ENCODE assay signal across 9 cellular contexts in the genomic region with DNA sequence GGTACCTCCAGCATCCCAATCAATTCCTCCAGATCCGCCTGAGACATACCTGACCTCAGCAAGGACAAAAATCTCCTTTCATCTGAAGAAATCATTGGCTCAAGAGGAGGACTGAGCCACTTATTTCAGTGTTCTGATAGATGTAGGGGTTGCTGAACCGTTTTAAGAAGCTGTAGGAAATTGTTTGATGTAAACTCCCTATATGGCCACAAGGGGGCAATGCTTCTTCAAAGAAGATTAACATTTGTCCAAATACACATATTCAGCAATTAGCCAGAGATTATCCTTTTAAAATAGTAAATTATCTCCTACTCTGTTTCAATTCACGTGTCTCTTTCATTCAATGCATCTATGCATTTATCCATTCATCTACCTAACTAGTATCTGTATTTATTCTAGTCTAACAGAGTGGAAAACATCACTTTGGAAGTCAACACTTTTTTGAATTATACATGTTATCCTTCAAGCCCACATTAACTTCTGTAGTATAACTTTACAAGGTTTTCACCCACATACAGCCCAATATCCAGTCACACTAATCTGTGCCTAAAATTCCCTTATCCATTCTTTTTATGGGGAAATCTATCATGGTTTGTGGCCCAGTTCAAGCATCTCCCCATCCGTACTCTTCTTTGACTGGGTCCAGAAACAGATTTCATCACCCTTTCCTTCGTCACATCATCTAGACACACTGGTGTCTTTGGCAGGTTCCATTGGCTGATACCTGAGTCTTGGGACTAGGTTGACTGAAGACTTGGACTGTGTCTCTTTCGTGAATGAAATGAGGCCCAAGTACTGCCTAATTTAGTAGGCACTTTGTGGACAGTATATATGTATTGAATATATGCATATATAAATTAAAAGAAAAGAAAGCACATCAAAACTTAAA.
DNase-seq lines count a peak whose midpoint lies in the region; ATAC-seq and TF ChIP-seq lines count a peak whose summit lies in the region.
"Had no signal": no experiment of that assay in that cellular context is flagged by ENCODE, and none has a peak within 500 bp of the region (broad histone marks: within the 10 kb centered on the region; RNA-seq: fewer than 3 reads in every experiment).

No MANE protein-coding gene starts in this region.

- TF ChIP-seq CTCF in AG09319 (IDR thresholded peaks at IDR 0.05; ENCODE audit: low read depth, low read length) (peak; percentile 65), WTC11 (IDR thresholded peaks at IDR 0.05) (peak; percentile 70)

- CTCF ChIA-PET in WTC11 (lab: Charles Lee), result interaction anchor here (0.8 to 2.4 kb wide), 21 partner anchors 9 to 232 kb away, joined by 3 to 15 read pairs (median 5); no protein-coding TSS in a partner anchor

- no peaks in the 10 kb centered on the region for H3K36me3 Mint-ChIP-seq in WTC11
- H3K36me3 Mint-ChIP-seq: IgD-negative memory B cell had no signal

- peaks cover 5% of the 10 kb centered on the region; the same call in 1 of the 2 replicates for H3K9me3 Mint-ChIP-seq in WTC11

- POLR2A ChIA-PET in WTC11 (lab: Charles Lee), result no interaction called here

- H3K4me3 Mint-ChIP-seq in WTC11, result no peak overlapping the region
- H3K4me3 Mint-ChIP-seq: IgD-negative memory B cell had no signal

- DNase-seq in AG09319 (ENCODE audit: extremely low read depth, low read depth) (peak; percentile 11), GM04503 (ENCODE audit: low read depth) (peak; percentile 2), NCI-H1092 (lab: John Stamatoyannopoulos, UW) (peak; percentile 0), WTC11 (ENCODE audit: low spot score) (no peak), germinal center (ENCODE audit: low spot score) (peak; percentile 26), putamen (ENCODE audit: low spot score) (peak; percentile 19)
- DNase-seq in activated CD8-positive, alpha-beta memory T cell treated with anti-CD3 and anti-CD28 coated beads, Interleukin-2, amount 50 U/mL, for 4 hours, result no peak

- H3K27ac Mint-ChIP-seq in WTC11, result no peak overlapping the region
- H3K27ac Mint-ChIP-seq: IgD-negative memory B cell had no signal

- ATAC-seq in WTC11, result peak; percentile 57
- ATAC-seq in HG02571 (IDR thresholded peaks at IDR 0.05; ENCODE audit: unreplicated experiment), result no peak

- H3K4me1 Mint-ChIP-seq in WTC11, result peaks cover 4% of the 10 kb centered on the region
- H3K4me1 Mint-ChIP-seq: IgD-negative memory B cell had no signal

- 0 out of 2 replicates have a peak, but pooled peaks cover 2% of the 10 kb centered on the region for H3K27me3 Mint-ChIP-seq in WTC11 (ENCODE audit: low read depth)

TF ChIP-seq in WTC11, 78 proteins besides CTCF, POLR2A, EP300 and RAD21:
- TF ChIP-seq TP53 (CRISPR knock-in tag; IDR thresholded peaks at IDR 0.05) (no peak), KAT7 (CRISPR knock-in tag; IDR thresholded peaks at IDR 0.05; ENCODE audit: borderline replicate concordance) (no peak), GABPB1 (CRISPR knock-in tag; IDR thresholded peaks at IDR 0.05) (no peak), NR2C2 (CRISPR knock-in tag; IDR thresholded peaks at IDR 0.05) (no peak), ZNF396 (CRISPR knock-in tag; IDR thresholded peaks at IDR 0.05; ENCODE audit: borderline replicate concordance) (no peak), RORB (CRISPR knock-in tag; IDR thresholded peaks at IDR 0.05) (no peak), ELF4 (CRISPR knock-in tag; IDR thresholded peaks at IDR 0.05; ENCODE audit: low read depth) (no peak), ZNF317 (CRISPR knock-in tag; IDR thresholded peaks at IDR 0.05; ENCODE audit: borderline replicate concordance, low read depth) (no peak), EMX1 (CRISPR knock-in tag; IDR thresholded peaks at IDR 0.05) (no peak)
- TF ChIP-seq, protein P1, sequence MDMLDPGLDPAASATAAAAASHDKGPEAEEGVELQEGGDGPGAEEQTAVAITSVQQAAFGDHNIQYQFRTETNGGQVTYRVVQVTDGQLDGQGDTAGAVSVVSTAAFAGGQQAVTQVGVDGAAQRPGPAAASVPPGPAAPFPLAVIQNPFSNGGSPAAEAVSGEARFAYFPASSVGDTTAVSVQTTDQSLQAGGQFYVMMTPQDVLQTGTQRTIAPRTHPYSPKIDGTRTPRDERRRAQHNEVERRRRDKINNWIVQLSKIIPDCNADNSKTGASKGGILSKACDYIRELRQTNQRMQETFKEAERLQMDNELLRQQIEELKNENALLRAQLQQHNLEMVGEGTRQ (CRISPR knock-in tag; IDR thresholded peaks at IDR 0.05), result no peak
- TF ChIP-seq, protein P2, sequence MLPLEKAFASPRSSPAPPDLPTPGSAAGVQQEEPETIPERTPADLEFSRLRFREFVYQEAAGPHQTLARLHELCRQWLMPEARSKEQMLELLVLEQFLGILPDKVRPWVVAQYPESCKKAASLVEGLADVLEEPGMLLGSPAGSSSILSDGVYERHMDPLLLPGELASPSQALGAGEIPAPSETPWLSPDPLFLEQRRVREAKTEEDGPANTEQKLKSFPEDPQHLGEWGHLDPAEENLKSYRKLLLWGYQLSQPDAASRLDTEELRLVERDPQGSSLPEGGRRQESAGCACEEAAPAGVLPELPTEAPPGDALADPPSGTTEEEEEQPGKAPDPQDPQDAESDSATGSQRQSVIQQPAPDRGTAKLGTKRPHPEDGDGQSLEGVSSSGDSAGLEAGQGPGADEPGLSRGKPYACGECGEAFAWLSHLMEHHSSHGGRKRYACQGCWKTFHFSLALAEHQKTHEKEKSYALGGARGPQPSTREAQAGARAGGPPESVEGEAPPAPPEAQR (CRISPR knock-in tag; IDR thresholded peaks at IDR 0.05), result no peak
- TF ChIP-seq, protein P3, sequence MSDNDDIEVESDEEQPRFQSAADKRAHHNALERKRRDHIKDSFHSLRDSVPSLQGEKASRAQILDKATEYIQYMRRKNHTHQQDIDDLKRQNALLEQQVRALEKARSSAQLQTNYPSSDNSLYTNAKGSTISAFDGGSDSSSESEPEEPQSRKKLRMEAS (CRISPR knock-in tag; IDR thresholded peaks at IDR 0.05), result no peak
- TF ChIP-seq, protein P4, sequence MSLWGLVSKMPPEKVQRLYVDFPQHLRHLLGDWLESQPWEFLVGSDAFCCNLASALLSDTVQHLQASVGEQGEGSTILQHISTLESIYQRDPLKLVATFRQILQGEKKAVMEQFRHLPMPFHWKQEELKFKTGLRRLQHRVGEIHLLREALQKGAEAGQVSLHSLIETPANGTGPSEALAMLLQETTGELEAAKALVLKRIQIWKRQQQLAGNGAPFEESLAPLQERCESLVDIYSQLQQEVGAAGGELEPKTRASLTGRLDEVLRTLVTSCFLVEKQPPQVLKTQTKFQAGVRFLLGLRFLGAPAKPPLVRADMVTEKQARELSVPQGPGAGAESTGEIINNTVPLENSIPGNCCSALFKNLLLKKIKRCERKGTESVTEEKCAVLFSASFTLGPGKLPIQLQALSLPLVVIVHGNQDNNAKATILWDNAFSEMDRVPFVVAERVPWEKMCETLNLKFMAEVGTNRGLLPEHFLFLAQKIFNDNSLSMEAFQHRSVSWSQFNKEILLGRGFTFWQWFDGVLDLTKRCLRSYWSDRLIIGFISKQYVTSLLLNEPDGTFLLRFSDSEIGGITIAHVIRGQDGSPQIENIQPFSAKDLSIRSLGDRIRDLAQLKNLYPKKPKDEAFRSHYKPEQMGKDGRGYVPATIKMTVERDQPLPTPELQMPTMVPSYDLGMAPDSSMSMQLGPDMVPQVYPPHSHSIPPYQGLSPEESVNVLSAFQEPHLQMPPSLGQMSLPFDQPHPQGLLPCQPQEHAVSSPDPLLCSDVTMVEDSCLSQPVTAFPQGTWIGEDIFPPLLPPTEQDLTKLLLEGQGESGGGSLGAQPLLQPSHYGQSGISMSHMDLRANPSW (CRISPR knock-in tag; conservative IDR thresholded peaks at IDR 0.05; ENCODE audit: low read depth), result no peak
- TF ChIP-seq, protein P5, sequence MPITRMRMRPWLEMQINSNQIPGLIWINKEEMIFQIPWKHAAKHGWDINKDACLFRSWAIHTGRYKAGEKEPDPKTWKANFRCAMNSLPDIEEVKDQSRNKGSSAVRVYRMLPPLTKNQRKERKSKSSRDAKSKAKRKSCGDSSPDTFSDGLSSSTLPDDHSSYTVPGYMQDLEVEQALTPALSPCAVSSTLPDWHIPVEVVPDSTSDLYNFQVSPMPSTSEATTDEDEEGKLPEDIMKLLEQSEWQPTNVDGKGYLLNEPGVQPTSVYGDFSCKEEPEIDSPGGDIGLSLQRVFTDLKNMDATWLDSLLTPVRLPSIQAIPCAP (CRISPR knock-in tag; IDR thresholded peaks at IDR 0.05), result no peak
- TF ChIP-seq, protein P6, sequence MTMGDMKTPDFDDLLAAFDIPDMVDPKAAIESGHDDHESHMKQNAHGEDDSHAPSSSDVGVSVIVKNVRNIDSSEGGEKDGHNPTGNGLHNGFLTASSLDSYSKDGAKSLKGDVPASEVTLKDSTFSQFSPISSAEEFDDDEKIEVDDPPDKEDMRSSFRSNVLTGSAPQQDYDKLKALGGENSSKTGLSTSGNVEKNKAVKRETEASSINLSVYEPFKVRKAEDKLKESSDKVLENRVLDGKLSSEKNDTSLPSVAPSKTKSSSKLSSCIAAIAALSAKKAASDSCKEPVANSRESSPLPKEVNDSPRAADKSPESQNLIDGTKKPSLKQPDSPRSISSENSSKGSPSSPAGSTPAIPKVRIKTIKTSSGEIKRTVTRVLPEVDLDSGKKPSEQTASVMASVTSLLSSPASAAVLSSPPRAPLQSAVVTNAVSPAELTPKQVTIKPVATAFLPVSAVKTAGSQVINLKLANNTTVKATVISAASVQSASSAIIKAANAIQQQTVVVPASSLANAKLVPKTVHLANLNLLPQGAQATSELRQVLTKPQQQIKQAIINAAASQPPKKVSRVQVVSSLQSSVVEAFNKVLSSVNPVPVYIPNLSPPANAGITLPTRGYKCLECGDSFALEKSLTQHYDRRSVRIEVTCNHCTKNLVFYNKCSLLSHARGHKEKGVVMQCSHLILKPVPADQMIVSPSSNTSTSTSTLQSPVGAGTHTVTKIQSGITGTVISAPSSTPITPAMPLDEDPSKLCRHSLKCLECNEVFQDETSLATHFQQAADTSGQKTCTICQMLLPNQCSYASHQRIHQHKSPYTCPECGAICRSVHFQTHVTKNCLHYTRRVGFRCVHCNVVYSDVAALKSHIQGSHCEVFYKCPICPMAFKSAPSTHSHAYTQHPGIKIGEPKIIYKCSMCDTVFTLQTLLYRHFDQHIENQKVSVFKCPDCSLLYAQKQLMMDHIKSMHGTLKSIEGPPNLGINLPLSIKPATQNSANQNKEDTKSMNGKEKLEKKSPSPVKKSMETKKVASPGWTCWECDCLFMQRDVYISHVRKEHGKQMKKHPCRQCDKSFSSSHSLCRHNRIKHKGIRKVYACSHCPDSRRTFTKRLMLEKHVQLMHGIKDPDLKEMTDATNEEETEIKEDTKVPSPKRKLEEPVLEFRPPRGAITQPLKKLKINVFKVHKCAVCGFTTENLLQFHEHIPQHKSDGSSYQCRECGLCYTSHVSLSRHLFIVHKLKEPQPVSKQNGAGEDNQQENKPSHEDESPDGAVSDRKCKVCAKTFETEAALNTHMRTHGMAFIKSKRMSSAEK (CRISPR knock-in tag; IDR thresholded peaks at IDR 0.05; ENCODE audit: borderline replicate concordance), result no peak

Comparison
In these comparisons a context has a peak if more than half of its experiments do, and no peak if none do; other contexts are left out.
1. DNase-seq: peak in AG09319 (single experiment), GM04503 (single experiment), NCI-H1092 (single experiment), germinal center (single experiment) and putamen (single experiment); none in WTC11 (single experiment) and activated CD8-positive, alpha-beta memory T cell treated with anti-CD3 and anti-CD28 coated beads, Interleukin-2, amount 50 U/mL, for 4 hours (single experiment).